23 cellular contexts compared by ENCODE assay signal in the genomic region with DNA sequence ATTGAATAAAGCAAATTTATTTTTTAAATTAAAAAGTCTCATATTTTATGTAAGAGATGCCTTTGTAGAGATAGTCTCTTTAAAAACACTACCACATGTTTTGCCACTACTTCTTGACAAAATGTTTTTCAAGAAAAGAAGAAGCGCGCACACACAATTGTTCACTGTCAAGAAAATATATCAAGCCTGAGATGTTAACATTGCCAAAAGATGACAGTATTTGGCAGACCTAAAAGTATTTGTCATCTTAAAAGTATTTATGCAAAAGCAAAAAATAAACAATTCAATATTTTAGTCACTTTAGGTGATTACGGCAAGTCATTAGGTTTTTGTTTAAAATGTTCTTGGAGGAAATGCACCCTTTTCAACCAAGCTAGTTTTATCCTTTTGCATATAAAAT.
DNase-seq lines count a peak whose midpoint lies in the region; ATAC-seq and TF ChIP-seq lines count a peak whose summit lies in the region.
"Had no signal": no experiment of that assay in that cellular context is flagged by ENCODE, and none has a peak within 500 bp of the region (broad histone marks: within the 10 kb centered on the region; RNA-seq: fewer than 3 reads in every experiment).

No MANE protein-coding gene starts in this region.

- ATAC-seq in IMR-90 (ENCODE audit: low read depth) (no peak), gastroesophageal sphincter (peak; percentile 22), HG03025 (IDR thresholded peaks at IDR 0.05; ENCODE audit: low FRiP score, unreplicated experiment) (no peak)
- ATAC-seq: activated CD8-positive, alpha-beta T cell treated with anti-CD3 and anti-CD28 coated beads, Interleukin-2, amount 10 ng/mL, durations not matched to agents 7 days and 5 days; heart left ventricle; left cardiac atrium; naive thymus-derived CD4-positive, alpha-beta T cell; stimulated activated naive B cell treated with anti-CD40 and anti-IgM and Interleukin-4, amounts not matched to agents 10 μg/mL and 1 μg/mL and 100 μg/mL, for 72 hours; T-helper 17 cell had no signal

- H3K4me1 ChIP-seq in IMR-90 (ENCODE audit: control insufficient read depth, insufficient read depth, low read length) (no peaks in the 10 kb centered on the region), gastroesophageal sphincter (peaks cover 0 to 13% (median 5%) of the 10 kb centered on the region in 3 donors), tibial artery (peaks cover 0 to 78% (median 41%) of the 10 kb centered on the region in 4 donors), PC-9 (replicated peaks; ENCODE audit: insufficient read depth) (no peaks in the 10 kb centered on the region)

- no peak overlapping the region for H3K23ac ChIP-seq in IMR-90 (ENCODE audit: low read depth, low read length)

- no peaks in the 10 kb centered on the region for H3K79me2 ChIP-seq in PC-9 (ENCODE audit: low read depth)

- H3K27ac ChIP-seq in IMR-90 (ENCODE audit: insufficient read depth, low read length) (no peak overlapping the region), gastroesophageal sphincter (peak overlapping the region in 2 of 4 donors; percentile 32 to 45), tibial artery (peak overlapping the region; percentile 46 to 52), PC-9 (no peak overlapping the region)
- H3K27ac ChIP-seq: cardiac muscle cell, thyroid gland had no signal

- H3K36me3 ChIP-seq in IMR-90 (ENCODE audit: control insufficient read depth, insufficient read depth, low read length) (no peaks in the 10 kb centered on the region), gastroesophageal sphincter (no peaks in the 10 kb centered on the region), tibial artery (no peaks in the 10 kb centered on the region), PC-9 (ENCODE audit: low read depth) (no peaks in the 10 kb centered on the region)
- H3K36me3 ChIP-seq: cardiac muscle cell, esophagus squamous epithelium, heart left ventricle, thyroid gland had no signal

- H4K5ac ChIP-seq in IMR-90 (ENCODE audit: low read depth, low read length): no peak overlapping the region

- no peaks in the 10 kb centered on the region for H3F3A ChIP-seq in PC-9 (ENCODE audit: insufficient read depth, low read depth)

- H3K4ac ChIP-seq in IMR-90 (ENCODE audit: low read depth, low read length): no peak overlapping the region

- no peak overlapping the region for H2BK20ac ChIP-seq in IMR-90 (ENCODE audit: low read depth, low read length)

- no CpG with 5 or more reads among the region's 3 CpGs for WGBS in IMR-90 (ENCODE audit: extremely low coverage in 2 of 2, insufficient read length in 1 of 2), 2 experiments
- WGBS in gastroesophageal sphincter (ENCODE audit: low coverage in 1 of 2), 2 donors: 49 to 70% methylated on average over 3 of the region's 3 CpGs

- H3K14ac ChIP-seq in IMR-90 (replicated peaks; ENCODE audit: low read depth, low read length): no peak overlapping the region

- H2BK120ac ChIP-seq in IMR-90 (ENCODE audit: low read depth, low read length): no peak overlapping the region

- DNase-seq in IMR-90: peak; percentile 6
- peak; percentile 61 to 91 for DNase-seq in cardiac fibroblast (ENCODE audit: low read depth in 2 of 2)
- no peak for DNase-seq in tibial artery
- no peak for DNase-seq in PC-9
- no peak for DNase-seq in occipital lobe (lab: John Stamatoyannopoulos, UW)
- DNase-seq: activated CD8-positive, alpha-beta T cell treated with anti-CD3 and anti-CD28 coated beads, Interleukin-2, amount 10 ng/mL, durations not matched to agents 7 days and 5 days; amniotic stem cell; endodermal cell; esophagus squamous epithelium; heart left ventricle; left cardiac atrium; naive thymus-derived CD4-positive, alpha-beta T cell; NCI-H1694; NCI-H2171 treated with DMSO at 0.1 percent for 48 hours; NCI-H526 treated with DMSO at 0.1 percent for 48 hours; nucleus accumbens; stimulated activated CD4-positive, alpha-beta T cell treated with anti-CD3 and anti-CD28 coated beads, Interleukin-4, amount 100 ng/mL, for 1 hour; stimulated activated naive B cell treated with anti-CD40 and anti-IgM and Interleukin-4, amounts not matched to agents 10 μg/mL and 1 μg/mL and 100 μg/mL, for 72 hours; T-helper 17 cell; thyroid gland had no signal

- H3K79me1 ChIP-seq in IMR-90 (ENCODE audit: low read depth in 1 of 2, low read length in 2 of 2): no peaks in the 10 kb centered on the region

- POLR2A ChIA-PET in IMR-90 (lab: Charles Lee; ENCODE audit: unreplicated experiment) (interaction anchor here (0.6 kb wide), 1 partner anchor 12 kb away, joined by 14 read pairs; no protein-coding TSS in a partner anchor), PC-9 (lab: Charles Lee; ENCODE audit: unreplicated experiment) (no interaction called here)

- H3K9me3 ChIP-seq in IMR-90 (ENCODE audit: control insufficient read depth, insufficient read depth, low read length) (no peaks in the 10 kb centered on the region), gastroesophageal sphincter (no peaks in the 10 kb centered on the region), tibial artery (no peaks in the 10 kb centered on the region), PC-9 (ENCODE audit: insufficient read depth, low read depth) (no peaks in the 10 kb centered on the region)
- H3K9me3 ChIP-seq: esophagus squamous epithelium, heart left ventricle, thyroid gland had no signal

- H2AFZ ChIP-seq in IMR-90 (replicated peaks; ENCODE audit: low read length, poor library complexity) (no peak overlapping the region), PC-9 (no peak overlapping the region)

- H4K20me1 ChIP-seq in IMR-90 (ENCODE audit: insufficient read depth, low read length) (no peaks in the 10 kb centered on the region), PC-9 (ENCODE audit: insufficient read depth) (no peaks in the 10 kb centered on the region; the same call in 1 of the 2 replicates)

- no peak overlapping the region for H2AK5ac ChIP-seq in IMR-90 (ENCODE audit: low read depth, low read length)

- no peak overlapping the region for H3K18ac ChIP-seq in IMR-90 (ENCODE audit: low read depth, low read length)

- TF ChIP-seq CTCF in IMR-90 (conservative IDR thresholded peaks at IDR 0.05; ENCODE audit: low read depth, low read length) (no peak), cardiac fibroblast (IDR thresholded peaks at IDR 0.05; ENCODE audit: low read depth, low read length) (no peak), gastroesophageal sphincter (IDR thresholded peaks at IDR 0.05) (no peak), tibial artery (IDR thresholded peaks at IDR 0.05) (no peak), PC-9 (conservative IDR thresholded peaks at IDR 0.05) (no peak)

- H3K9ac ChIP-seq in IMR-90 (ENCODE audit: low read depth, low read length): no peak overlapping the region

- no peak overlapping the region for H2AK9ac ChIP-seq in IMR-90 (replicated peaks; ENCODE audit: low read depth, low read length, poor library complexity)

- no peak overlapping the region for H4K91ac ChIP-seq in IMR-90 (ENCODE audit: insufficient read depth, low read depth, low read length)

- no peak overlapping the region for H4K8ac ChIP-seq in IMR-90 (ENCODE audit: low read depth in 2 of 2, low read length in 2 of 2)

- no peak for TF ChIP-seq EP300 in gastroesophageal sphincter (IDR thresholded peaks at IDR 0.05)

- no peak overlapping the region for H2BK15ac ChIP-seq in IMR-90 (ENCODE audit: low read depth, low read length)

- CTCF ChIA-PET in IMR-90 (lab: Yijun Ruan, JAX) (no interaction called here), PC-9 (lab: Charles Lee) (no interaction called here)

- no peak overlapping the region for H2BK5ac ChIP-seq in IMR-90 (ENCODE audit: low read depth, low read length, poor library complexity, severe bottlenecking)

- H3K56ac ChIP-seq in IMR-90 (ENCODE audit: extremely low read depth, insufficient read depth, low read length): no peak overlapping the region

- dilution Hi-C loops in IMR-90 (cut with HindIII; ENCODE audit: low sequenced_read_pairs, unreplicated experiment): no loop called here

- H3K27me3 ChIP-seq in IMR-90 (ENCODE audit: control insufficient read depth, insufficient read depth, low read length) (peaks cover 3% of the 10 kb centered on the region; the same call in 1 of the 2 replicates), gastroesophageal sphincter (no peaks in the 10 kb centered on the region), tibial artery (no peaks in the 10 kb centered on the region), PC-9 (ENCODE audit: insufficient read depth, low read depth) (peaks cover 17% of the 10 kb centered on the region)
- H3K27me3 ChIP-seq: cardiac muscle cell, heart left ventricle, thyroid gland had no signal

- H3K9me1 ChIP-seq in IMR-90 (ENCODE audit: insufficient read depth, low read length): 0 out of 2 replicates have a peak, but pooled peaks cover 2% of the 10 kb centered on the region

- no TSS peak for BruUV-seq in IMR-90 (replicated peaks; lab: Mats Ljungman, UMichigan)
- BruUV-seq in PC-9 (replicated peaks; lab: Mats Ljungman, UMichigan): no TSS peak

- in situ Hi-C loops in IMR-90 (cut with MboI; ENCODE audit: low sequenced_read_pairs): no loop called here

- no peaks in the 10 kb centered on the region for H3K9me2 ChIP-seq in PC-9 (ENCODE audit: insufficient read depth)

- TF ChIP-seq POLR2A in IMR-90 (IDR thresholded peaks at IDR 0.05; ENCODE audit: low read depth, low read length) (no peak), gastroesophageal sphincter (IDR thresholded peaks at IDR 0.05) (no peak)

- intact Hi-C loops in IMR-90 (cut with micrococcal nuclease): no loop called here
- intact Hi-C loops in tibial artery (cut with DNase I; ENCODE audit: low total_unique reads): no loop called here
- intact Hi-C loops in PC-9 (cut with micrococcal nuclease; ENCODE audit: unreplicated experiment): no loop called here

- H3K4me2 ChIP-seq in IMR-90 (ENCODE audit: low read depth, low read length) (no peak overlapping the region), PC-9 (no peak overlapping the region)

- H3K4me3 ChIP-seq in IMR-90 (ENCODE audit: insufficient read depth, low read depth, low read length): no peak overlapping the region
- H3K4me3 ChIP-seq in cardiac fibroblast (replicated peaks in 1 of 2; ENCODE audit: low read depth in 2 of 2, low read length in 2 of 2): no peak overlapping the region
- H3K4me3 ChIP-seq in gastroesophageal sphincter: no peak overlapping the region
- no peak overlapping the region for H3K4me3 ChIP-seq in tibial artery
- H3K4me3 ChIP-seq in PC-9: no peak overlapping the region
- H3K4me3 ChIP-seq: cardiac muscle cell, esophagus squamous epithelium, heart left ventricle, thyroid gland had no signal

- TF ChIP-seq RAD21 in IMR-90 (IDR thresholded peaks at IDR 0.05; ENCODE audit: low read length): no peak

TF ChIP-seq in IMR-90, 13 proteins besides CTCF, POLR2A, EP300 and RAD21 (continues in another document):
- TF ChIP-seq CHD1 (IDR thresholded peaks at IDR 0.05; ENCODE audit: low read depth, low read length) (no peak), MXI1 (IDR thresholded peaks at IDR 0.05; ENCODE audit: borderline replicate concordance, low read depth, low read length) (no peak)

Comparison
In these comparisons a context has a peak if more than half of its experiments do, and no peak if none do; other contexts are left out.
1. DNase-seq: peak in IMR-90 (single experiment) and cardiac fibroblast (2 of 2); none in tibial artery (0 of 2), PC-9 (0 of 2) and occipital lobe (single experiment).
2. H3K27ac ChIP-seq: peak in tibial artery (2 of 2); none in IMR-90 (single experiment) and PC-9 (single experiment).